ENCODE assay signal across 1 cellular context in the genomic region with DNA sequence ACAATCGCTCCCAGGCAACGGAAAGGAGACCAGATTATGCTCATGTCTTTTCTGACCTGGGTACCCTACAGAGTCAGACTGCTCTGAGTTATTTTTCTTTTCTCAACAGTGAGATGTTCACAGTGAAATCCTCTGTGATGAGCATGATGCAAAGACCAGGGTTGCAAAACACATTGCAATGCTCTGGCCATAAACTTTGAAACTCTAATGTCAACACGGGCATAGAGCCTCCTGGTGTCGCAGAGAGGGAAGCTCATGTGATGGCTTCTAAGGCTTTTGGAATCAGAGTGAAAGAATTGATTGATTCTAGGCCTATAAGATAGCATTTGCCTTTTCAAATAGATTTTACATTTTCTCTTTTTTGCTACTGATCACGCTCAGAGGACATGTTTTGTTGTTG.
TF ChIP-seq lines count a peak whose summit lies in the region.

No MANE protein-coding gene starts in this region.

TF ChIP-seq in HepG2, 621 proteins besides CTCF, POLR2A, EP300 and RAD21 (continued from another document and continues in another):
- TF ChIP-seq ZHX1 (CRISPR knock-in tag; IDR thresholded peaks at IDR 0.05; ENCODE audit: low read depth) (no peak), ZNF382 (CRISPR knock-in tag; IDR thresholded peaks at IDR 0.05; ENCODE audit: borderline replicate concordance) (no peak), ZNF234 (CRISPR knock-in tag; conservative IDR thresholded peaks at IDR 0.05) (no peak), ZNF142 (CRISPR knock-in tag; IDR thresholded peaks at IDR 0.05) (no peak), ZSCAN9 (CRISPR knock-in tag; IDR thresholded peaks at IDR 0.05; ENCODE audit: borderline replicate concordance) (no peak), ZNF280D (CRISPR knock-in tag; IDR thresholded peaks at IDR 0.05) (no peak), BHLHE40 (IDR thresholded peaks at IDR 0.05; ENCODE audit: low read length) (no peak), ZNF570 (CRISPR knock-in tag; IDR thresholded peaks at IDR 0.05; ENCODE audit: borderline replicate concordance) (no peak), TOPORS (CRISPR knock-in tag; IDR thresholded peaks at IDR 0.05) (no peak), MIER3 (CRISPR knock-in tag; IDR thresholded peaks at IDR 0.05; ENCODE audit: borderline replicate concordance) (peak; percentile 66; the same call in 1 of the 2 replicates), ZNF672 (CRISPR knock-in tag; IDR thresholded peaks at IDR 0.05) (no peak), ZNF317 (CRISPR knock-in tag; IDR thresholded peaks at IDR 0.05) (no peak), NFIB (CRISPR knock-in tag; IDR thresholded peaks at IDR 0.05; ENCODE audit: borderline replicate concordance) (no peak), ZNF513 (CRISPR knock-in tag; conservative IDR thresholded peaks at IDR 0.05) (no peak), CREB1 (IDR thresholded peaks at IDR 0.05) (no peak), CREB1 (CRISPR knock-in tag; IDR thresholded peaks at IDR 0.05) (no peak), XRCC5 (optimal IDR thresholded peaks at IDR 0.05; ENCODE audit: low read length) (peak; percentile 36), KDM6A (CRISPR knock-in tag; IDR thresholded peaks at IDR 0.05; ENCODE audit: low read depth) (no peak), KDM5A (IDR thresholded peaks at IDR 0.05; ENCODE audit: borderline replicate concordance, low read length) (no peak), GMEB1 (CRISPR knock-in tag; IDR thresholded peaks at IDR 0.05; ENCODE audit: borderline replicate concordance) (no peak), ZBTB46 (CRISPR knock-in tag; IDR thresholded peaks at IDR 0.05; ENCODE audit: borderline replicate concordance) (no peak)
- TF ChIP-seq, protein P1, sequence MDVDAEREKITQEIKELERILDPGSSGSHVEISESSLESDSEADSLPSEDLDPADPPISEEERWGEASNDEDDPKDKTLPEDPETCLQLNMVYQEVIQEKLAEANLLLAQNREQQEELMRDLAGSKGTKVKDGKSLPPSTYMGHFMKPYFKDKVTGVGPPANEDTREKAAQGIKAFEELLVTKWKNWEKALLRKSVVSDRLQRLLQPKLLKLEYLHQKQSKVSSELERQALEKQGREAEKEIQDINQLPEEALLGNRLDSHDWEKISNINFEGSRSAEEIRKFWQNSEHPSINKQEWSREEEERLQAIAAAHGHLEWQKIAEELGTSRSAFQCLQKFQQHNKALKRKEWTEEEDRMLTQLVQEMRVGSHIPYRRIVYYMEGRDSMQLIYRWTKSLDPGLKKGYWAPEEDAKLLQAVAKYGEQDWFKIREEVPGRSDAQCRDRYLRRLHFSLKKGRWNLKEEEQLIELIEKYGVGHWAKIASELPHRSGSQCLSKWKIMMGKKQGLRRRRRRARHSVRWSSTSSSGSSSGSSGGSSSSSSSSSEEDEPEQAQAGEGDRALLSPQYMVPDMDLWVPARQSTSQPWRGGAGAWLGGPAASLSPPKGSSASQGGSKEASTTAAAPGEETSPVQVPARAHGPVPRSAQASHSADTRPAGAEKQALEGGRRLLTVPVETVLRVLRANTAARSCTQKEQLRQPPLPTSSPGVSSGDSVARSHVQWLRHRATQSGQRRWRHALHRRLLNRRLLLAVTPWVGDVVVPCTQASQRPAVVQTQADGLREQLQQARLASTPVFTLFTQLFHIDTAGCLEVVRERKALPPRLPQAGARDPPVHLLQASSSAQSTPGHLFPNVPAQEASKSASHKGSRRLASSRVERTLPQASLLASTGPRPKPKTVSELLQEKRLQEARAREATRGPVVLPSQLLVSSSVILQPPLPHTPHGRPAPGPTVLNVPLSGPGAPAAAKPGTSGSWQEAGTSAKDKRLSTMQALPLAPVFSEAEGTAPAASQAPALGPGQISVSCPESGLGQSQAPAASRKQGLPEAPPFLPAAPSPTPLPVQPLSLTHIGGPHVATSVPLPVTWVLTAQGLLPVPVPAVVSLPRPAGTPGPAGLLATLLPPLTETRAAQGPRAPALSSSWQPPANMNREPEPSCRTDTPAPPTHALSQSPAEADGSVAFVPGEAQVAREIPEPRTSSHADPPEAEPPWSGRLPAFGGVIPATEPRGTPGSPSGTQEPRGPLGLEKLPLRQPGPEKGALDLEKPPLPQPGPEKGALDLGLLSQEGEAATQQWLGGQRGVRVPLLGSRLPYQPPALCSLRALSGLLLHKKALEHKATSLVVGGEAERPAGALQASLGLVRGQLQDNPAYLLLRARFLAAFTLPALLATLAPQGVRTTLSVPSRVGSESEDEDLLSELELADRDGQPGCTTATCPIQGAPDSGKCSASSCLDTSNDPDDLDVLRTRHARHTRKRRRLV (CRISPR knock-in tag; IDR thresholded peaks at IDR 0.05): no peak
- TF ChIP-seq, protein P2, sequence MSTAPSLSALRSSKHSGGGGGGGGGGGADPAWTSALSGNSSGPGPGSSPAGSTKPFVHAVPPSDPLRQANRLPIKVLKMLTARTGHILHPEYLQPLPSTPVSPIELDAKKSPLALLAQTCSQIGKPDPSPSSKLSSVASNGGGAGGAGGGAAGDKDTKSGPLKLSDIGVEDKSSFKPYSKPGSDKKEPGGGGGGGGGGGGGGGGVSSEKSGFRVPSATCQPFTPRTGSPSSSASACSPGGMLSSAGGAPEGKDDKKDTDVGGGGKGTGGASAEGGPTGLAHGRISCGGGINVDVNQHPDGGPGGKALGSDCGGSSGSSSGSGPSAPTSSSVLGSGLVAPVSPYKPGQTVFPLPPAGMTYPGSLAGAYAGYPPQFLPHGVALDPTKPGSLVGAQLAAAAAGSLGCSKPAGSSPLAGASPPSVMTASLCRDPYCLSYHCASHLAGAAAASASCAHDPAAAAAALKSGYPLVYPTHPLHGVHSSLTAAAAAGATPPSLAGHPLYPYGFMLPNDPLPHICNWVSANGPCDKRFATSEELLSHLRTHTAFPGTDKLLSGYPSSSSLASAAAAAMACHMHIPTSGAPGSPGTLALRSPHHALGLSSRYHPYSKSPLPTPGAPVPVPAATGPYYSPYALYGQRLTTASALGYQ (CRISPR knock-in tag; IDR thresholded peaks at IDR 0.05): no peak
